10 cellular contexts compared by ENCODE assay signal in the genomic region with DNA sequence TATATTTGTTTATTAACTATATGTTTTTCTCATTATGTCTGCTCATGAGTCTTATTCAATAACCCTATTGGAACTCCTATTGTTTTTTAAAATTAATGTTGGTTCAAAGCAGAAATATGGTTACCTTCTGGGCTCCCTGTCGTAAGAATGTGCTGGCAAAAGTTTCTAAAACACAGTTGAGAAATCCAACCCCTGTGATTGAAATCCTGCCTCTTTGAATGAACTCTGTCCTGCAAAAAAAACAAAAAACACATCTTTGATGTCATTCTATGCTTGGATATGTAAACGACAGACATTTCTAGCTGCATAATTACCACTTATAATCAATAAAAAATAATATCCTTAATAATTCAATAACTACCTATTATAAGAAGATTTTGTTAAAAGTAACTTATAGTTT.
"Had no signal": no experiment of that assay in that cellular context is flagged by ENCODE, and none has a peak within 500 bp of the region (broad histone marks: within the 10 kb centered on the region; RNA-seq: fewer than 3 reads in every experiment).

No MANE protein-coding gene starts in this region.

- H3K4me3 ChIP-seq: GM23338, HAP-1, K562 had no signal

- H3K4me2 ChIP-seq: GM23338 had no signal

- H3K4me1 ChIP-seq: HAP-1 had no signal

- H3K4me3 Mint-ChIP-seq: GM23338, HFFc6 had no signal

- H3K27ac Mint-ChIP-seq: GM23338, HFFc6 had no signal

- FAIRE-seq: H1, H54, HTR-8/SVneo, K562 had no signal

- H2AFZ ChIP-seq: GM23338 had no signal

- H3K9me3 Mint-ChIP-seq: GM23338, HFFc6 had no signal

- H3K4me1 Mint-ChIP-seq: GM23338 had no signal

- H3K9me3 ChIP-seq: HAP-1 had no signal

- ATAC-seq: GM23338, HCT116, K562 had no signal

- DNase-seq: HFFc6, IMR-90, KG1 had no signal
